In genomic region chr19:2631213-2631821, GRCh38 we compare ENCODE assay signal across 1 cellular context.
TF ChIP-seq lines count a peak whose summit lies in the region.

No MANE protein-coding gene starts in this region.

TF ChIP-seq in K562, 482 proteins besides CTCF, POLR2A, EP300 and RAD21 (continued from another document and continues in another):
- TF ChIP-seq FOXO4 (CRISPR knock-in tag; IDR thresholded peaks at IDR 0.05), result no peak
- no peak for TF ChIP-seq RBM25 (IDR thresholded peaks at IDR 0.05; ENCODE audit: low read depth, low read length, severe bottlenecking)
- TF ChIP-seq PTRF (tag; IDR thresholded peaks at IDR 0.05), result no peak
- TF ChIP-seq DMBX1 (CRISPR knock-in tag; IDR thresholded peaks at IDR 0.05; ENCODE audit: borderline replicate concordance), result no peak
- TF ChIP-seq PKNOX1 (IDR thresholded peaks at IDR 0.05), result no peak
- TF ChIP-seq NR2C1 (IDR thresholded peaks at IDR 0.05), result peak; percentile 42; the same call in 1 of the 2 replicates
- no peak for TF ChIP-seq NR2C1 (tag; IDR thresholded peaks at IDR 0.05)
- TF ChIP-seq CEBPB (tag; IDR thresholded peaks at IDR 0.05), result no peak
- no peak for TF ChIP-seq CHAMP1 (IDR thresholded peaks at IDR 0.05)
- no peak for TF ChIP-seq ZBTB26 (CRISPR knock-in tag; IDR thresholded peaks at IDR 0.05)
- peak; percentile 90 for TF ChIP-seq ELF1 (tag; IDR thresholded peaks at IDR 0.05)
- no peak for TF ChIP-seq NBN (IDR thresholded peaks at IDR 0.05; ENCODE audit: low read depth)
- TF ChIP-seq IFI16 (CRISPR knock-in tag; IDR thresholded peaks at IDR 0.05), result no peak
- no peak for TF ChIP-seq GTF2B (IDR thresholded peaks at IDR 0.05; ENCODE audit: extremely low read depth, insufficient read length)
- no peak for TF ChIP-seq BRF2 (IDR thresholded peaks at IDR 0.05; ENCODE audit: borderline replicate concordance, insufficient read depth, insufficient read length)
- TF ChIP-seq PURB (CRISPR knock-in tag; IDR thresholded peaks at IDR 0.05; ENCODE audit: low read depth), result no peak
- no peak for TF ChIP-seq RB1 (IDR thresholded peaks at IDR 0.05; ENCODE audit: low read depth)
- TF ChIP-seq KLF6 (CRISPR knock-in tag; IDR thresholded peaks at IDR 0.05; ENCODE audit: borderline replicate concordance), result no peak
- TF ChIP-seq HDAC6 (IDR thresholded peaks at IDR 0.05; ENCODE audit: low read depth, low read length), result no peak
- no peak for TF ChIP-seq RBM34 (IDR thresholded peaks at IDR 0.05; ENCODE audit: borderline replicate concordance, insufficient read depth, low read length)
- TF ChIP-seq THAP12 (CRISPR knock-in tag; IDR thresholded peaks at IDR 0.05), result no peak
- no peak for TF ChIP-seq SREBF1 (IDR thresholded peaks at IDR 0.05; ENCODE audit: borderline replicate concordance, low read depth, low read length)
- TF ChIP-seq NR2F6 (CRISPR knock-in tag; IDR thresholded peaks at IDR 0.05), result no peak
- TF ChIP-seq TSC22D4 (tag; IDR thresholded peaks at IDR 0.05), result no peak
- no peak for TF ChIP-seq TSHZ1 (CRISPR knock-in tag; IDR thresholded peaks at IDR 0.05)
- TF ChIP-seq NR4A1 (CRISPR knock-in tag; IDR thresholded peaks at IDR 0.05), result no peak
- no peak for TF ChIP-seq NR4A1 (tag; IDR thresholded peaks at IDR 0.05)
- TF ChIP-seq NEUROD1 (IDR thresholded peaks at IDR 0.05; ENCODE audit: borderline replicate concordance, low read depth, low read length, partially characterized antibody), result no peak
- no peak for TF ChIP-seq TGIF2 (CRISPR knock-in tag; IDR thresholded peaks at IDR 0.05)
- TF ChIP-seq KAT8 (IDR thresholded peaks at IDR 0.05; ENCODE audit: low read depth), result no peak
- TF ChIP-seq ZNF124 (CRISPR knock-in tag; IDR thresholded peaks at IDR 0.05), result no peak
- TF ChIP-seq ATF1 (CRISPR knock-in tag; IDR thresholded peaks at IDR 0.05), result no peak
- TF ChIP-seq ATF1 (tag; IDR thresholded peaks at IDR 0.05), result peak; percentile 37
- TF ChIP-seq ARNT (IDR thresholded peaks at IDR 0.05), result 0 out of 4 replicates have a peak, but pooled peaks of 1 of the 2 experiments have one; percentile 42
- TF ChIP-seq YBX1 (IDR thresholded peaks at IDR 0.05), result no peak
- no peak; the same call in 1 of the 2 replicates for TF ChIP-seq SOX6 (IDR thresholded peaks at IDR 0.05)
- no peak for TF ChIP-seq POLR2AphosphoS2 (IDR thresholded peaks at IDR 0.05; ENCODE audit: low read length)
- peak; percentile 64 for TF ChIP-seq MEIS2 (IDR thresholded peaks at IDR 0.05; ENCODE audit: partially characterized antibody)
- TF ChIP-seq TCFL5 (CRISPR knock-in tag; conservative IDR thresholded peaks at IDR 0.05), result no peak
- peak; percentile 28 to 43; a peak in 1 of 4 replicates for TF ChIP-seq TRIM24 (IDR thresholded peaks at IDR 0.05)
- no peak for TF ChIP-seq SRSF7 (optimal IDR thresholded peaks at IDR 0.05; ENCODE audit: low read depth, low read length)
- TF ChIP-seq ZNF785 (CRISPR knock-in tag; IDR thresholded peaks at IDR 0.05), result no peak
- no peak for TF ChIP-seq HNRNPK (IDR thresholded peaks at IDR 0.05; ENCODE audit: low read depth, low read length, poor library complexity, severe bottlenecking)
- TF ChIP-seq PYGO2 (tag; IDR thresholded peaks at IDR 0.05), result no peak
- no peak for TF ChIP-seq MITF (IDR thresholded peaks at IDR 0.05)
- no peak for TF ChIP-seq C11orf30 (IDR thresholded peaks at IDR 0.05; ENCODE audit: low read depth)
- TF ChIP-seq MAFG (tag; conservative IDR thresholded peaks at IDR 0.05), result no peak
- no peak for TF ChIP-seq ZNF224 (CRISPR knock-in tag; IDR thresholded peaks at IDR 0.05)
- TF ChIP-seq HLTF (IDR thresholded peaks at IDR 0.05), result no peak
- no peak for TF ChIP-seq NFATC3 (IDR thresholded peaks at IDR 0.05)
- TF ChIP-seq PRDM10 (IDR thresholded peaks at IDR 0.05; ENCODE audit: partially characterized antibody), result peak; percentile 18
